9 cellular contexts compared by ENCODE assay signal in the genomic region with DNA sequence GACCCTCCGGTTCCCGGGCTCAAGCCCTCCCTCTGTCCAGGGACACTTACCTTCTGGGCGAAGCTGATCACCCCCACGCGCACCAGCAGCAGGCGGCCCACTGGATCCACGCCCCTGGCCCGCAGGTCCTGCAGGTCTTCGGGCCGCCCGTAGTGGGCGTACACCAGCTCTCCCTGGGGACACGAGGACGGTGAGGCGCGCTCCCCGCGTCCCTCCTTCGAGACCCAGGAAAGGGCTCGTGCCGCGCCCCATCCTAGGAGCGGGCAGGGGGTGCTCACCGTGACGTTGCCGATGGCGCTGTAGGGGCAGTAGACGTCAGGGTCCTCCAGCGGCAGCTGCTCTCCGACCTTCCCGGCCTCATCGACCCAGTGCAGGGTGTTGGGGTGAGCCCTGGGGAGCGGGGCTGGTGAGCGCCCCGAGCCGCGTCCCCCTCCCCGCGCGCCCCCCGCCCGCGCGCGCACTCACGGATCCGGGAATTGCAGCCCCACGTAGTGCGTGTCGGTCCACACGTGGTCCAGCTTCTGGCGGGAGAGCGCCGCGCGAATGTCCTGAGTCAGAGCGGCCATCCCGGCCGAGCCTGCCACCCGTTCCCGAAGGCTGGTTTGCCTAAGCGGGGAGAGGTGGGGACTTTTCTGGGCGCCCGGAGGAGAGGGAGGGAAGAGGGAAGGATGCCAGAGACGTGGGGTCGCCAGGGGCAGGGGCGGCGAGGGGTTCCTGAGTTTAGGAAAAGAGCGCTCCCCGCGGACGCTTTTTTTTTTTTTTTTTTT. TPM values are rescaled to one million over a fixed set of nuclear protein-coding genes. Genes with fewer than 3 reads are reported as not detected.
A peak's percentile ranks its signal among the peaks of the same experiment; 100 is the strongest.
DNase-seq lines count a peak whose midpoint lies in the region; ATAC-seq and TF ChIP-seq lines count a peak whose summit lies in the region.
"Had no signal": no experiment of that assay in that cellular context is flagged by ENCODE, and none has a peak within 500 bp of the region (broad histone marks: within the 10 kb centered on the region; RNA-seq: fewer than 3 reads in every experiment).

No MANE protein-coding gene starts in this region.

- no peak overlapping the region for H3K27ac ChIP-seq in ascending aorta
- H3K27ac ChIP-seq: epithelial cell of prostate had no signal

- peaks cover 0 to 8% of the 10 kb centered on the region in 2 donors for H3K4me1 ChIP-seq in ascending aorta

- peak overlapping the region; percentile 76 to 88 (median 86) for H3K4me3 Mint-ChIP-seq in immature natural killer cell

- no peaks in the 10 kb centered on the region for H3K36me3 ChIP-seq in ascending aorta

- intact Hi-C loops in ascending aorta (cut with DNase I): loop anchor here (5.0 kb wide), 1 partner anchor 59 kb away; the partner anchor contains the start of gene GIGYF1

- no peaks in the 10 kb centered on the region for H3K9me3 Mint-ChIP-seq in immature natural killer cell

- H3K27me3 ChIP-seq in ascending aorta: peaks cover 5% of the 10 kb centered on the region

- H3K27me3 Mint-ChIP-seq in immature natural killer cell (ENCODE audit: low read depth in 3 of 3): peaks cover 2 to 11% (median 7%) of the 10 kb centered on the region in 3 donors

- peak; percentile 30 for TF ChIP-seq CTCF in GM10248 (IDR thresholded peaks at IDR 0.05; ENCODE audit: control extremely low read depth, extremely low read depth, low read depth, missing control alignments)
- peak in 1 of 3 experiments; percentile 36 for TF ChIP-seq CTCF in ascending aorta (IDR thresholded peaks at IDR 0.05)

- CTCF ChIA-PET in GM10248 (lab: Yijun Ruan, JAX): interaction anchor here (0.8 to 3.0 kb wide), 12 partner anchors 9 to 219 kb away, joined by 3 to 9 read pairs (median 4); partner anchors contain the start of gene SLC12A9

- H3K9me3 ChIP-seq in ascending aorta: no peaks in the 10 kb centered on the region

- H3K4me1 Mint-ChIP-seq in immature natural killer cell: peaks cover 11 to 15% of the 10 kb centered on the region in 2 donors

- no peaks in the 10 kb centered on the region for H3K36me3 Mint-ChIP-seq in immature natural killer cell

- ATAC-seq in HG03521 (IDR thresholded peaks at IDR 0.05; ENCODE audit: unreplicated experiment) (peak; percentile 53), GM18511 (IDR thresholded peaks at IDR 0.05; ENCODE audit: unreplicated experiment) (no peak), HG03565 (IDR thresholded peaks at IDR 0.05; ENCODE audit: unreplicated experiment) (no peak)

- H3K4me3 ChIP-seq in ascending aorta: peak overlapping the region; percentile 61 to 62

- POLR2A ChIA-PET in GM10248 (lab: Yijun Ruan, JAX): interaction anchor here (0.6 to 0.7 kb wide), 2 partner anchors 49 to 158 kb away, joined by 3 to 5 read pairs; no protein-coding TSS in a partner anchor

- DNase-seq in GM10248 (ENCODE audit: extremely low spot score) (peak; percentile 79), SKM-1 treated with dmso at 0.1 percent for 144 hours (lab: John Stamatoyannopoulos, UW; ENCODE audit: unreplicated experiment) (peak; percentile 40), ascending aorta (ENCODE audit: low spot score in 2 of 2) (no peak), immature natural killer cell (peak; percentile 43 to 63 (median 56))
- peak; percentile 41 for DNase-seq in stimulated activated CD4-positive, alpha-beta T cell treated with anti-CD3 and anti-CD28 coated beads, Interleukin-2, amount 100 ng/mL, for 4 hours (ENCODE audit: low read depth)

- peak overlapping the region in 5 of 6 donors; percentile 71 to 88 (median 85) for H3K27ac Mint-ChIP-seq in immature natural killer cell

RNA-seq across cellular contexts. Expression of gene TFR2, which starts 8.2 kb away (rescaled TPM):
- total RNA-seq in ascending aorta: not detected
- 1 to 10 TPM in 2 of 3 donors, under 1 TPM in 1; 0.85 to 1.8 (median 1.1) TPM for polyA plus RNA-seq in immature natural killer cell

RNA-seq across cellular contexts. Expression of gene MOSPD3, which starts 20.8 kb away (rescaled TPM):
- total RNA-seq in ascending aorta: 11.0 TPM
- 10 to 100 TPM; 23.2 to 29.3 (median 27.0) TPM for polyA plus RNA-seq in immature natural killer cell

RNA-seq across cellular contexts. Expression of gene ACTL6B, which starts 23.1 kb away (rescaled TPM):
- total RNA-seq in ascending aorta: not detected
- polyA plus RNA-seq in immature natural killer cell: not detected

RNA-seq across cellular contexts. Expression of gene PCOLCE, which starts 31.0 kb away (rescaled TPM):
- 124 TPM for total RNA-seq in ascending aorta
- polyA plus RNA-seq in immature natural killer cell: 1 to 10 TPM; 2.0 to 4.9 (median 4.7) TPM

RNA-seq across cellular contexts. Expression of gene GNB2, which starts 40.4 kb away (rescaled TPM):
- 500 TPM for total RNA-seq in ascending aorta
- 10 to 100 TPM; 61.4 to 71.8 (median 64.8) TPM for polyA plus RNA-seq in immature natural killer cell

Comparison
In these comparisons a context has a peak if more than half of its experiments do, and no peak if none do; other contexts are left out.
1. DNase-seq: peak in GM10248 (single experiment), SKM-1 treated with dmso at 0.1 percent for 144 hours (single experiment), immature natural killer cell (3 of 3) and stimulated activated CD4-positive, alpha-beta T cell treated with anti-CD3 and anti-CD28 coated beads, Interleukin-2, amount 100 ng/mL, for 4 hours (single experiment); none in ascending aorta (0 of 2).